ENCODE assay signal across 10 cellular contexts in genomic region chr15:64464271-64465005, GRCh38. TPM values are rescaled to one million over a fixed set of nuclear protein-coding genes. Genes with fewer than 3 reads are reported as not detected.
A peak's percentile ranks its signal among the peaks of the same experiment; 100 is the strongest.
DNase-seq lines count a peak whose midpoint lies in the region; ATAC-seq and TF ChIP-seq lines count a peak whose summit lies in the region.
"Had no signal": no experiment of that assay in that cellular context is flagged by ENCODE, and none has a peak within 500 bp of the region (broad histone marks: within the 10 kb centered on the region; RNA-seq: fewer than 3 reads in every experiment).

No MANE protein-coding gene starts in this region.

- H3K27me3 Mint-ChIP-seq in IgD-negative memory B cell, result no peaks in the 10 kb centered on the region
- H3K27me3 Mint-ChIP-seq in T-helper 2 cell treated with Interferon-gamma antibody and Interleukin-4, amounts not matched to agents 5 μg/mL and 100 μg/mL, for 36 hours (ENCODE audit: low read depth), result no peaks in the 10 kb centered on the region
- H3K27me3 Mint-ChIP-seq: activated CD4-positive, alpha-beta memory T cell treated with anti-CD3 and anti-CD28 coated beads for 36 hours had no signal

- peak overlapping the region in 3 of 4 donors; percentile 17 to 81 (median 31) for H3K4me3 Mint-ChIP-seq in IgD-negative memory B cell
- H3K4me3 Mint-ChIP-seq in T-helper 2 cell treated with Interferon-gamma antibody and Interleukin-4, amounts not matched to agents 5 μg/mL and 100 μg/mL, for 36 hours, result peak overlapping the region; percentile 33
- H3K4me3 Mint-ChIP-seq: activated CD4-positive, alpha-beta memory T cell treated with anti-CD3 and anti-CD28 coated beads for 36 hours had no signal

- H3K4me1 ChIP-seq in lung (ENCODE audit: control insufficient read depth in 2 of 2, insufficient read depth in 2 of 2, low read length in 2 of 2), result peaks cover 8 to 28% of the 10 kb centered on the region in 2 donors
- H3K4me1 ChIP-seq in prostate gland (replicated peaks), result peaks cover 18% of the 10 kb centered on the region

- peak; percentile 70 for DNase-seq in COLO668 (lab: John Stamatoyannopoulos, UW; ENCODE audit: unreplicated experiment)
- no peak for DNase-seq in T-helper 2 cell treated with Interferon-gamma antibody and Interleukin-4, amounts not matched to agents 5 μg/mL and 100 μg/mL, for 36 hours (ENCODE audit: low spot score)
- peak; percentile 35 for DNase-seq in lung (ENCODE audit: low spot score)
- no peak for DNase-seq in prostate gland (ENCODE audit: low spot score)
- no peak for DNase-seq in HuH-7.5 (ENCODE audit: low spot score)
- DNase-seq in kidney glomerular epithelial cell (lab: John Stamatoyannopoulos, UW), result no peak
- DNase-seq in posterior cingulate gyrus, result no peak
- DNase-seq: activated CD4-positive, alpha-beta memory T cell treated with anti-CD3 and anti-CD28 coated beads for 36 hours; NCI-H446 had no signal

- peak overlapping the region in 1 of 3 donors; percentile 17 for H3K27ac Mint-ChIP-seq in IgD-negative memory B cell
- H3K27ac Mint-ChIP-seq in T-helper 2 cell treated with Interferon-gamma antibody and Interleukin-4, amounts not matched to agents 5 μg/mL and 100 μg/mL, for 36 hours, result peak overlapping the region; percentile 58
- H3K27ac Mint-ChIP-seq: activated CD4-positive, alpha-beta memory T cell treated with anti-CD3 and anti-CD28 coated beads for 36 hours had no signal

- no peaks in the 10 kb centered on the region for H3K27me3 ChIP-seq in lung (ENCODE audit: control insufficient read depth, insufficient read depth)
- H3K27me3 ChIP-seq in prostate gland (replicated peaks; ENCODE audit: insufficient read depth), result no peaks in the 10 kb centered on the region

- H3K9me3 ChIP-seq in lung (ENCODE audit: control insufficient read depth in 2 of 2, insufficient read depth in 1 of 2, low read length in 1 of 2) (no peaks in the 10 kb centered on the region), prostate gland (no peaks in the 10 kb centered on the region)

- 60 to 64% methylated on average over 3 of the region's 3 CpGs for WGBS in lung, 2 donors
- 48% methylated on average over 3 of the region's 3 CpGs for WGBS in prostate gland

- no peak for TF ChIP-seq POLR2A in prostate gland (IDR thresholded peaks at IDR 0.05)

- H3K9me3 Mint-ChIP-seq in IgD-negative memory B cell, result no peaks in the 10 kb centered on the region
- no peaks in the 10 kb centered on the region for H3K9me3 Mint-ChIP-seq in T-helper 2 cell treated with Interferon-gamma antibody and Interleukin-4, amounts not matched to agents 5 μg/mL and 100 μg/mL, for 36 hours
- H3K9me3 Mint-ChIP-seq: activated CD4-positive, alpha-beta memory T cell treated with anti-CD3 and anti-CD28 coated beads for 36 hours had no signal

- no peaks in the 10 kb centered on the region for H3K36me3 ChIP-seq in lung (ENCODE audit: control insufficient read depth in 2 of 2, insufficient read depth in 2 of 2, low read length in 2 of 2)
- no peaks in the 10 kb centered on the region for H3K36me3 ChIP-seq in prostate gland

- H3K4me3 ChIP-seq in lung (no peak overlapping the region), prostate gland (no peak overlapping the region)

- TF ChIP-seq CTCF in lung (IDR thresholded peaks at IDR 0.05; ENCODE audit: control extremely low read depth, extremely low read depth) (no peak), prostate gland (IDR thresholded peaks at IDR 0.05) (no peak)

- no peaks in the 10 kb centered on the region for H3K36me3 Mint-ChIP-seq in IgD-negative memory B cell
- peaks cover 26% of the 10 kb centered on the region for H3K36me3 Mint-ChIP-seq in T-helper 2 cell treated with Interferon-gamma antibody and Interleukin-4, amounts not matched to agents 5 μg/mL and 100 μg/mL, for 36 hours (ENCODE audit: low read depth)

- H3K27ac ChIP-seq in lung (ENCODE audit: low read depth in 1 of 2, low read length in 1 of 2) (no peak overlapping the region), prostate gland (no peak overlapping the region)

- intact Hi-C loops in prostate gland (cut with DNase I) (no loop called here), posterior cingulate gyrus (cut with DNase I) (loop anchor here (5.0 to 10.0 kb wide), 2 partner anchors 58 to 170 kb away; no protein-coding TSS in a partner anchor)

- no peak for ATAC-seq in lung (ENCODE audit: insufficient read depth, low FRiP score)

- H3K4me1 Mint-ChIP-seq in IgD-negative memory B cell, result peaks cover 47 to 56% (median 50%) of the 10 kb centered on the region in 3 donors
- H3K4me1 Mint-ChIP-seq in T-helper 2 cell treated with Interferon-gamma antibody and Interleukin-4, amounts not matched to agents 5 μg/mL and 100 μg/mL, for 36 hours (ENCODE audit: low read depth), result peaks cover 62% of the 10 kb centered on the region

RNA-seq across cellular contexts. Expression of gene ZNF609, which starts 4.1 kb away (rescaled TPM):
- polyA plus RNA-seq in IgD-negative memory B cell, result 10.2 TPM
- total RNA-seq in lung, result 10 to 100 TPM; 34.3 to 54.2 TPM
- polyA plus RNA-seq in lung, result 1 to 10 TPM; 8.1 to 9.6 TPM
- total RNA-seq in prostate gland, result 10 to 100 TPM; 29.1 to 45.7 TPM

Comparison
In these comparisons a context has a peak if more than half of its experiments do, and no peak if none do; other contexts are left out.
1. DNase-seq: peak in COLO668 (single experiment) and lung (single experiment); none in T-helper 2 cell treated with Interferon-gamma antibody and Interleukin-4, amounts not matched to agents 5 μg/mL and 100 μg/mL, for 36 hours (single experiment), prostate gland (single experiment), HuH-7.5 (single experiment), kidney glomerular epithelial cell (single experiment) and posterior cingulate gyrus (0 of 10).